ENCODE assay signal across 8 cellular contexts in genomic region chr15:70100495-70101331, GRCh38. TPM values are rescaled to one million over a fixed set of nuclear protein-coding genes. Genes with fewer than 3 reads are reported as not detected.
DNase-seq lines count a peak whose midpoint lies in the region; ATAC-seq and TF ChIP-seq lines count a peak whose summit lies in the region.

No MANE protein-coding gene starts in this region.

- no peak overlapping the region for H3K27ac ChIP-seq in subcutaneous abdominal adipose tissue (ENCODE audit: low read depth, low read length)

- peak; percentile 29 for TF ChIP-seq CTCF in GM12865 (IDR thresholded peaks at IDR 0.05; ENCODE audit: insufficient read depth, low read depth, low read length, missing control alignments)

- H3K36me3 Mint-ChIP-seq in effector memory CD8-positive, alpha-beta T cell (ENCODE audit: insufficient read depth), result peaks cover 37% of the 10 kb centered on the region
- H3K36me3 Mint-ChIP-seq in naive B cell, result no peaks in the 10 kb centered on the region

- H3K4me3 ChIP-seq in GM12865 (ENCODE audit: low read depth, low read length) (peak overlapping the region; percentile 35), subcutaneous abdominal adipose tissue (ENCODE audit: low read depth in 1 of 5, low read length in 5 of 5) (peak overlapping the region; percentile 36 to 57 (median 47))

- peaks cover 0 to 8% of the 10 kb centered on the region in 2 donors for H3K27me3 Mint-ChIP-seq in effector memory CD8-positive, alpha-beta T cell
- peaks cover 17 to 30% (median 17%) of the 10 kb centered on the region in 3 donors for H3K27me3 Mint-ChIP-seq in naive B cell

- DNase-seq in GM12865 (ENCODE audit: low read depth) (peak; percentile 69), NCI-H460 (ENCODE audit: extremely low read depth, low read depth) (peak; percentile 51), naive B cell (peak; percentile 70), KG1 (lab: John Stamatoyannopoulos, UW) (no peak), NCI-H187 (lab: John Stamatoyannopoulos, UW) (no peak)
- DNase-seq in activated CD4-positive, alpha-beta T cell treated with anti-CD3 and anti-CD28 coated beads, Interleukin-2, amount 50 U/mL, for 48 hours, result peak; percentile 62 to 67
- peak; percentile 57 to 62 (median 60) for DNase-seq in effector memory CD8-positive, alpha-beta T cell

- H3K9ac ChIP-seq in subcutaneous abdominal adipose tissue (ENCODE audit: low read length in 5 of 5), result peak overlapping the region in 2 of 5 donors; percentile 48 to 59

- H3K4me3 Mint-ChIP-seq in effector memory CD8-positive, alpha-beta T cell, result peak overlapping the region; percentile 99 to 100
- H3K4me3 Mint-ChIP-seq in naive B cell, result peak overlapping the region; percentile 88 to 99 (median 99)

- peaks cover 2 to 65% (median 46%) of the 10 kb centered on the region in 5 donors for H3K4me1 ChIP-seq in subcutaneous abdominal adipose tissue (ENCODE audit: control insufficient read depth in 5 of 5, insufficient read depth in 5 of 5, low read length in 5 of 5)

- no peaks in the 10 kb centered on the region for H3K9me3 Mint-ChIP-seq in effector memory CD8-positive, alpha-beta T cell
- no peaks in the 10 kb centered on the region for H3K9me3 Mint-ChIP-seq in naive B cell

- ATAC-seq in effector memory CD8-positive, alpha-beta T cell (replicated peaks), result peak; percentile 35
- ATAC-seq in naive B cell (ENCODE audit: low read depth in 2 of 2), result peak; percentile 24 to 28

- peak overlapping the region; percentile 67 to 99 for H3K27ac Mint-ChIP-seq in effector memory CD8-positive, alpha-beta T cell
- H3K27ac Mint-ChIP-seq in naive B cell, result peak overlapping the region in 3 of 6 donors; percentile 4 to 100 (median 98)

- no peaks in the 10 kb centered on the region for H3K36me3 ChIP-seq in subcutaneous abdominal adipose tissue (ENCODE audit: control insufficient read depth in 5 of 5, insufficient read depth in 5 of 5, low read length in 5 of 5)

- H3K4me1 Mint-ChIP-seq in effector memory CD8-positive, alpha-beta T cell (ENCODE audit: low read depth in 2 of 2), result peaks cover 24 to 25% of the 10 kb centered on the region in 2 donors
- peaks cover 39 to 56% (median 46%) of the 10 kb centered on the region in 3 donors for H3K4me1 Mint-ChIP-seq in naive B cell

- H3K9me3 ChIP-seq in subcutaneous abdominal adipose tissue (ENCODE audit: control insufficient read depth in 5 of 5, low read length in 5 of 5), result no peaks in the 10 kb centered on the region

- H3K27me3 ChIP-seq in subcutaneous abdominal adipose tissue (ENCODE audit: control insufficient read depth in 5 of 5, insufficient read depth in 4 of 5, low read length in 5 of 5), result no peaks in the 10 kb centered on the region

RNA-seq across cellular contexts. Expression of gene TLE3, which starts 3.0 kb away (rescaled TPM):
- total RNA-seq in NCI-H460 (2014; rRNA removed; shearing (Covaris generic)), result 32.7 and 33.7 TPM in 2 replicates
- polyA plus RNA-seq in NCI-H460 (2014; cell fraction: nucleus; rRNA removed), result 42.5 and 94.9 TPM in 2 replicates
- polyA plus RNA-seq in naive B cell (ENCODE audit: low read depth in 6 of 6), result 10 to 100 TPM in 5 of 6 donors, under 1 TPM in 1; 0.40 to 37.9 (median 15.8) TPM

Comparison
In these comparisons a context has a peak if more than half of its experiments do, and no peak if none do; other contexts are left out.
1. DNase-seq: peak in GM12865 (single experiment), NCI-H460 (single experiment), activated CD4-positive, alpha-beta T cell treated with anti-CD3 and anti-CD28 coated beads, Interleukin-2, amount 50 U/mL, for 48 hours (2 of 2), effector memory CD8-positive, alpha-beta T cell (3 of 3) and naive B cell (single experiment); none in KG1 (single experiment) and NCI-H187 (0 of 2).